13 cellular contexts compared by ENCODE assay signal in the genomic region with DNA sequence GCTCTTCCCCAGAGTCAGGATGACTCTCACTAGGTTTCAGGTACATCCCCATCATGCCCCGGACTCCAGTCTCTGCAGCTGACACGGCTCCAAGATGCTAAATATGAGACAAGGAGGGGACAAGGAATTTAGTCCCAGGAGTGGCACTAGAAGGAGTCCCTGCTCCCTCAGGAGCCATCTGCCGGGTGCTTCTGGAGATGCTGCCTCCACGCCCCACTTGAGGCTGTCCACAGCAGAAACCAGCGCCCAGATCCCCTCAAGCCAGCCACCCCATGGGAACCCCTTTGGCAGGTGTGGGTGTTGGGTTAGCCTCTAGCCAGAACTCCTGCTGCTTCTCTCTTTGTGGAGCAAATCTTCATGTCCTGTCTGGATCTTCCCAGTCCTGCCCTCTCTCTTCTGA. TPM values are rescaled to one million over a fixed set of nuclear protein-coding genes. Genes with fewer than 3 reads are reported as not detected.
"Had no signal": no experiment of that assay in that cellular context is flagged by ENCODE, and none has a peak within 500 bp of the region (broad histone marks: within the 10 kb centered on the region; RNA-seq: fewer than 3 reads in every experiment).

No MANE protein-coding gene starts in this region.

- H3K9me3 ChIP-seq: breast epithelium, heart left ventricle had no signal

- H3K4me3 Mint-ChIP-seq: activated CD8-positive, alpha-beta memory T cell treated with anti-CD3 and anti-CD28 coated beads, Interleukin-2, amount 10 ng/mL, durations not matched to agents 7 days and 5 days; activated naive CD8-positive, alpha-beta T cell treated with anti-CD3 and anti-CD28 coated beads for 36 hours; activated T-cell treated with anti-CD3 and anti-CD28 coated beads, Interleukin-2, amount 50 U/mL, for 24 hours had no signal

- H3K9me3 Mint-ChIP-seq: activated naive CD8-positive, alpha-beta T cell treated with anti-CD3 and anti-CD28 coated beads for 36 hours; activated T-cell treated with anti-CD3 and anti-CD28 coated beads, Interleukin-2, amount 50 U/mL, for 24 hours had no signal

- H3K36me3 Mint-ChIP-seq: activated CD8-positive, alpha-beta memory T cell treated with anti-CD3 and anti-CD28 coated beads, Interleukin-2, amount 10 ng/mL, durations not matched to agents 7 days and 5 days; activated naive CD8-positive, alpha-beta T cell treated with anti-CD3 and anti-CD28 coated beads for 36 hours had no signal

- ATAC-seq: activated CD8-positive, alpha-beta memory T cell treated with anti-CD3 and anti-CD28 coated beads, Interleukin-2, amount 10 ng/mL, durations not matched to agents 7 days and 5 days; heart left ventricle; left ventricle myocardium superior had no signal

- H3K27ac Mint-ChIP-seq: activated CD8-positive, alpha-beta memory T cell treated with anti-CD3 and anti-CD28 coated beads, Interleukin-2, amount 10 ng/mL, durations not matched to agents 7 days and 5 days; activated naive CD8-positive, alpha-beta T cell treated with anti-CD3 and anti-CD28 coated beads for 36 hours; activated T-cell treated with anti-CD3 and anti-CD28 coated beads, Interleukin-2, amount 50 U/mL, for 24 hours had no signal

- DNase-seq: activated CD4-positive, alpha-beta T cell treated with anti-CD3 and anti-CD28 coated beads for 1 hour; activated CD4-positive, alpha-beta T cell treated with anti-CD3 and anti-CD28 coated beads, Interleukin-2, amount 50 U/mL, for 48 hours; activated CD8-positive, alpha-beta memory T cell treated with anti-CD3 and anti-CD28 coated beads, Interleukin-2, amount 10 ng/mL, durations not matched to agents 7 days and 5 days; activated gamma-delta T cell treated with Interleukin-2 at 50 U/mL for 16 hours; activated naive CD8-positive, alpha-beta T cell treated with anti-CD3 and anti-CD28 coated beads for 36 hours; activated T-cell treated with anti-CD3 and anti-CD28 coated beads, Interleukin-2, amount 50 U/mL, for 24 hours; dorsolateral prefrontal cortex; heart left ventricle; islet precursor cell; left ventricle myocardium superior; mesendoderm; small intestine had no signal

- H3K36me3 ChIP-seq: breast epithelium, heart left ventricle had no signal

- H3K27ac ChIP-seq: breast epithelium, heart left ventricle had no signal

- H3K27me3 ChIP-seq: breast epithelium, dorsolateral prefrontal cortex had no signal

- H3K4me3 ChIP-seq: breast epithelium, dorsolateral prefrontal cortex, heart left ventricle had no signal

RNA-seq across cellular contexts. Expression of gene BCL11A, which starts 40.3 kb away (rescaled TPM):
- total RNA-seq: activated CD8-positive, alpha-beta memory T cell treated with anti-CD3 and anti-CD28 coated beads, Interleukin-2, amount 10 ng/mL, durations not matched to agents 7 days and 5 days had no signal
